11 cellular contexts compared by ENCODE assay signal in the genomic region with DNA sequence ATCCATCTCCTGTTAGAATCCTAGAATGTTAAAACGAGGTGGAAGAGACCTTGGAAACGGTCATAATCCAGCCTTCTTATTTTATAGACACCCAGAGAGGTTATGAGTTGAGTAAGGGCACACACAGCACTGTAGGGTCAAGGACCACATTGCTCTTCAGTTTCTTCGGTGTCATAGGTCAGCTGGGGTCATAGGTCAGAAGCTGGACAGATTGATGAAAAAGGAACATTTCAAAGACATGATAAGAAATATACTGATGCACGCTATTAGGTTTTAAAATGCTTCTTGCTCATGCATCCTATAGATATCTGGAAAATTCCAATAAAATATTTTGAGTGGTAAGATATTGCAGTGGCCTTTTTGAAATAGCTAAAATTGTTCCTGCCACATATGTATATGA.
"Had no signal": no experiment of that assay in that cellular context is flagged by ENCODE, and none has a peak within 500 bp of the region (broad histone marks: within the 10 kb centered on the region; RNA-seq: fewer than 3 reads in every experiment).

No MANE protein-coding gene starts in this region.

- DNase-seq: GM23248, GOT3, H7, H9, HCEC 1CT, HFFc6 had no signal

- H3K4me2 ChIP-seq: GM23338 had no signal

- H3K9me3 ChIP-seq: HAP-1 had no signal

- H2AFZ ChIP-seq: GM23248, GM23338 had no signal

- H3K4me1 ChIP-seq: HAP-1 had no signal

- H3K36me3 ChIP-seq: HAP-1 had no signal

- H3K27ac ChIP-seq: GM23248 had no signal

- ATAC-seq: GM23338, HCT116 had no signal

- H3K4me3 ChIP-seq: GM23248, GM23338, HAP-1 had no signal

- FAIRE-seq: H1, H54 had no signal

- H3K9ac ChIP-seq: GM23248 had no signal
